ENCODE assay signal across 12 cellular contexts in genomic region chr12:39125580-39125979, GRCh38.
"Had no signal": no experiment of that assay in that cellular context is flagged by ENCODE, and none has a peak within 500 bp of the region (broad histone marks: within the 10 kb centered on the region; RNA-seq: fewer than 3 reads in every experiment).

No MANE protein-coding gene starts in this region.

- H3K27me3 ChIP-seq: ovary had no signal

- H3K4me3 Mint-ChIP-seq: activated CD4-positive, alpha-beta T cell treated with anti-CD3 and anti-CD28 coated beads, Interleukin-2, amount 10 ng/mL, durations not matched to agents 7 days and 5 days; activated naive CD8-positive, alpha-beta T cell treated with anti-CD3 and anti-CD28 coated beads for 36 hours; activated T-helper 1 cell treated with anti-CD3 and anti-CD28 coated beads, Interleukin-12 subunit alpha, Interleukin-12 subunit beta, Interleukin-2, Interleukin-4 antibody, amounts not matched to agents 30 ng/mL and 10 ng/mL and 1 ng/mL, durations not matched to agents 14 hours and 24 hours and 36 hours; endodermal cell; neural crest cell; stimulated activated effector memory CD8-positive, alpha-beta T cell treated with anti-CD3 and anti-CD28 coated beads, Interleukin-12 subunit alpha, Interleukin-12 subunit beta, amount 100 ng/mL, for 72 hours had no signal

- H3K9me3 Mint-ChIP-seq: activated CD4-positive, alpha-beta T cell treated with anti-CD3 and anti-CD28 coated beads, Interleukin-2, amount 10 ng/mL, durations not matched to agents 7 days and 5 days; activated T-helper 1 cell treated with anti-CD3 and anti-CD28 coated beads, Interleukin-12 subunit alpha, Interleukin-12 subunit beta, Interleukin-2, Interleukin-4 antibody, amounts not matched to agents 30 ng/mL and 10 ng/mL and 1 ng/mL, durations not matched to agents 14 hours and 24 hours and 36 hours; stimulated activated effector memory CD8-positive, alpha-beta T cell treated with anti-CD3 and anti-CD28 coated beads, Interleukin-12 subunit alpha, Interleukin-12 subunit beta, amount 100 ng/mL, for 72 hours had no signal

- FAIRE-seq: islet of Langerhans, TTC549 had no signal

- H3K9me3 ChIP-seq: ovary, thoracic aorta had no signal

- H3K4me1 Mint-ChIP-seq: activated CD4-positive, alpha-beta T cell treated with anti-CD3 and anti-CD28 coated beads, Interleukin-2, amount 10 ng/mL, durations not matched to agents 7 days and 5 days; activated naive CD8-positive, alpha-beta T cell treated with anti-CD3 and anti-CD28 coated beads for 36 hours; neural crest cell; stimulated activated effector memory CD8-positive, alpha-beta T cell treated with anti-CD3 and anti-CD28 coated beads, Interleukin-12 subunit alpha, Interleukin-12 subunit beta, amount 100 ng/mL, for 72 hours had no signal

- H3K36me3 Mint-ChIP-seq: activated naive CD8-positive, alpha-beta T cell treated with anti-CD3 and anti-CD28 coated beads for 36 hours; stimulated activated effector memory CD8-positive, alpha-beta T cell treated with anti-CD3 and anti-CD28 coated beads, Interleukin-12 subunit alpha, Interleukin-12 subunit beta, amount 100 ng/mL, for 72 hours had no signal

- ATAC-seq: stimulated activated effector memory CD8-positive, alpha-beta T cell treated with anti-CD3 and anti-CD28 coated beads, Interleukin-12 subunit alpha, Interleukin-12 subunit beta, amount 100 ng/mL, for 72 hours had no signal

- DNase-seq: activated CD4-positive, alpha-beta T cell treated with anti-CD3 and anti-CD28 coated beads, Interleukin-2, amount 10 ng/mL, durations not matched to agents 7 days and 5 days; activated CD8-positive, alpha-beta memory T cell treated with anti-CD3 and anti-CD28 coated beads for 24 hours; activated naive CD8-positive, alpha-beta T cell treated with anti-CD3 and anti-CD28 coated beads for 36 hours; dorsolateral prefrontal cortex; endodermal cell; ovary had no signal

- H3K27ac Mint-ChIP-seq: activated CD4-positive, alpha-beta T cell treated with anti-CD3 and anti-CD28 coated beads, Interleukin-2, amount 10 ng/mL, durations not matched to agents 7 days and 5 days; activated naive CD8-positive, alpha-beta T cell treated with anti-CD3 and anti-CD28 coated beads for 36 hours; activated T-helper 1 cell treated with anti-CD3 and anti-CD28 coated beads, Interleukin-12 subunit alpha, Interleukin-12 subunit beta, Interleukin-2, Interleukin-4 antibody, amounts not matched to agents 30 ng/mL and 10 ng/mL and 1 ng/mL, durations not matched to agents 14 hours and 24 hours and 36 hours; endodermal cell; stimulated activated effector memory CD8-positive, alpha-beta T cell treated with anti-CD3 and anti-CD28 coated beads, Interleukin-12 subunit alpha, Interleukin-12 subunit beta, amount 100 ng/mL, for 72 hours had no signal

- H3K27me3 Mint-ChIP-seq: activated CD4-positive, alpha-beta T cell treated with anti-CD3 and anti-CD28 coated beads, Interleukin-2, amount 10 ng/mL, durations not matched to agents 7 days and 5 days; activated naive CD8-positive, alpha-beta T cell treated with anti-CD3 and anti-CD28 coated beads for 36 hours had no signal

- H3K27ac ChIP-seq: dorsolateral prefrontal cortex, ovary, thoracic aorta had no signal

- H3K36me3 ChIP-seq: ovary, thoracic aorta had no signal

- H3K4me3 ChIP-seq: dorsolateral prefrontal cortex, ovary, thoracic aorta had no signal
